ENCODE assay signal across 9 cellular contexts in genomic region chr12:52010152-52010622, GRCh38. TPM values are rescaled to one million over a fixed set of nuclear protein-coding genes. Genes with fewer than 3 reads are reported as not detected.
DNase-seq lines count a peak whose midpoint lies in the region; ATAC-seq, FAIRE-seq and TF ChIP-seq lines count a peak whose summit lies in the region.
"Had no signal": no experiment of that assay in that cellular context is flagged by ENCODE, and none has a peak within 500 bp of the region (broad histone marks: within the 10 kb centered on the region; RNA-seq: fewer than 3 reads in every experiment).

No MANE protein-coding gene starts in this region.

- H3K4me3 ChIP-seq in right lobe of liver = no peak overlapping the region
- H3K4me3 ChIP-seq in suprapubic skin = peak overlapping the region; percentile 79

- TF ChIP-seq RAD21 in Ishikawa (IDR thresholded peaks at IDR 0.05; ENCODE audit: low read depth) = no peak

- TF ChIP-seq EP300 in Ishikawa (IDR thresholded peaks at IDR 0.05; ENCODE audit: borderline replicate concordance) (peak; percentile 23; the same call in 1 of the 2 replicates), suprapubic skin (IDR thresholded peaks at IDR 0.05) (no peak)

- H3K9me3 ChIP-seq in right lobe of liver = no peaks in the 10 kb centered on the region
- no peaks in the 10 kb centered on the region for H3K9me3 ChIP-seq in suprapubic skin

- H3K9me3 Mint-ChIP-seq in dendritic cell treated with granulocyte-macrophage colony-stimulating factor and Interleukin-4, amounts not matched to agents 40 ng/mL and 50 ng/mL, for 4 days = no peaks in the 10 kb centered on the region
- H3K9me3 Mint-ChIP-seq in activated T-helper 17 cell treated with anti-CD3 and anti-CD28 coated beads, Interleukin-2, amount 50 U/mL, for 72 hours = no peaks in the 10 kb centered on the region

- ATAC-seq in right lobe of liver (peak; percentile 55 to 68 (median 62)), GM19455 (IDR thresholded peaks at IDR 0.05; ENCODE audit: unreplicated experiment) (no peak)
- no peak for ATAC-seq in activated T-helper 17 cell treated with anti-CD3 and anti-CD28 coated beads, Interleukin-2, amount 50 U/mL, for 72 hours (replicated peaks)

- no peaks in the 10 kb centered on the region for H3K36me3 ChIP-seq in right lobe of liver
- H3K36me3 ChIP-seq in suprapubic skin = peaks cover 23% of the 10 kb centered on the region

- peak in 2 of 3 donors; percentile 74 to 80 for DNase-seq in right lobe of liver
- DNase-seq in suprapubic skin (ENCODE audit: low spot score in 2 of 2) = peak in 1 of 2 donors; percentile 89
- DNase-seq in NCI-H1436 treated with DMSO at 0.1 percent for 48 hours (lab: John Stamatoyannopoulos, UW) = no peak
- no peak for DNase-seq in RCC 7860 (ENCODE audit: low spot score)

- peaks cover 15% of the 10 kb centered on the region for H3K36me3 Mint-ChIP-seq in dendritic cell treated with granulocyte-macrophage colony-stimulating factor and Interleukin-4, amounts not matched to agents 40 ng/mL and 50 ng/mL, for 4 days (ENCODE audit: low read depth)
- peaks cover 60% of the 10 kb centered on the region for H3K36me3 Mint-ChIP-seq in activated T-helper 17 cell treated with anti-CD3 and anti-CD28 coated beads, Interleukin-2, amount 50 U/mL, for 72 hours (ENCODE audit: low read depth)

- H3K27me3 Mint-ChIP-seq in dendritic cell treated with granulocyte-macrophage colony-stimulating factor and Interleukin-4, amounts not matched to agents 40 ng/mL and 50 ng/mL, for 4 days = peaks cover 44% of the 10 kb centered on the region
- H3K27me3 Mint-ChIP-seq in activated T-helper 17 cell treated with anti-CD3 and anti-CD28 coated beads, Interleukin-2, amount 50 U/mL, for 72 hours = no peaks in the 10 kb centered on the region

- H3K4me3 Mint-ChIP-seq in dendritic cell treated with granulocyte-macrophage colony-stimulating factor and Interleukin-4, amounts not matched to agents 40 ng/mL and 50 ng/mL, for 4 days = no peak overlapping the region
- no peak overlapping the region for H3K4me3 Mint-ChIP-seq in activated T-helper 17 cell treated with anti-CD3 and anti-CD28 coated beads, Interleukin-2, amount 50 U/mL, for 72 hours

- intact Hi-C loops in dendritic cell treated with granulocyte-macrophage colony-stimulating factor and Interleukin-4, amounts not matched to agents 40 ng/mL and 50 ng/mL, for 4 days (cut with micrococcal nuclease) = no loop called here
- intact Hi-C loops in right lobe of liver (cut with DNase I) = no loop called here

- peak overlapping the region; percentile 62 for H3K27ac Mint-ChIP-seq in dendritic cell treated with granulocyte-macrophage colony-stimulating factor and Interleukin-4, amounts not matched to agents 40 ng/mL and 50 ng/mL, for 4 days
- H3K27ac Mint-ChIP-seq in activated T-helper 17 cell treated with anti-CD3 and anti-CD28 coated beads, Interleukin-2, amount 50 U/mL, for 72 hours = no peak overlapping the region

- peaks cover 0 to 9% (median 0%) of the 10 kb centered on the region in 4 donors for H3K4me1 ChIP-seq in right lobe of liver
- H3K4me1 ChIP-seq in suprapubic skin = peaks cover 55% of the 10 kb centered on the region

- FAIRE-seq in RCC 7860 (lab: Jason Lieb, UNC) = no peak

- H3K27me3 ChIP-seq in right lobe of liver = no peaks in the 10 kb centered on the region
- no peaks in the 10 kb centered on the region for H3K27me3 ChIP-seq in suprapubic skin

- H3K27ac ChIP-seq in right lobe of liver (peak overlapping the region; percentile 24 to 54 (median 36)), suprapubic skin (peak overlapping the region; percentile 90)
- H3K27ac ChIP-seq: KMS-11 had no signal

- TF ChIP-seq CTCF in right lobe of liver (IDR thresholded peaks at IDR 0.05) = no peak
- TF ChIP-seq CTCF in suprapubic skin (IDR thresholded peaks at IDR 0.05) = no peak

- WGBS in right lobe of liver (ENCODE audit: insufficient coverage, low coverage, low lambda C conversion rate, missing lambda C conversion rate) = 67% methylated on average over 7 of the region's 11 CpGs
- 48% methylated on average over 5 of the region's 11 CpGs for WGBS in suprapubic skin

- peaks cover 44% of the 10 kb centered on the region for H3K4me1 Mint-ChIP-seq in dendritic cell treated with granulocyte-macrophage colony-stimulating factor and Interleukin-4, amounts not matched to agents 40 ng/mL and 50 ng/mL, for 4 days (ENCODE audit: low read depth)
- peaks cover 4% of the 10 kb centered on the region for H3K4me1 Mint-ChIP-seq in activated T-helper 17 cell treated with anti-CD3 and anti-CD28 coated beads, Interleukin-2, amount 50 U/mL, for 72 hours

- TF ChIP-seq POLR2A in right lobe of liver (IDR thresholded peaks at IDR 0.05) (no peak), suprapubic skin (IDR thresholded peaks at IDR 0.05) (no peak)

TF ChIP-seq in Ishikawa, 13 proteins besides CTCF, POLR2A, EP300 and RAD21:
- TF ChIP-seq TEAD4 (IDR thresholded peaks at IDR 0.05) (no peak), FOXM1 (IDR thresholded peaks at IDR 0.05; ENCODE audit: borderline replicate concordance, low read depth) (no peak), ZBTB7A (IDR thresholded peaks at IDR 0.05; ENCODE audit: low read depth) (0 out of 2 replicates have a peak, but pooled peaks have one; percentile 73), MAX (IDR thresholded peaks at IDR 0.05) (peak; percentile 51), YY1 (IDR thresholded peaks at IDR 0.05; ENCODE audit: low read depth) (no peak), USF1 (IDR thresholded peaks at IDR 0.05) (peak; percentile 89), NFIC (IDR thresholded peaks at IDR 0.05) (peak; percentile 57), CREB1 (IDR thresholded peaks at IDR 0.05; ENCODE audit: low read depth) (no peak), TCF12 (IDR thresholded peaks at IDR 0.05; ENCODE audit: low read depth) (peak; percentile 70; the same call in 1 of the 2 replicates)

RNA-seq across cellular contexts. Expression of gene TAMALIN, which starts 3.4 kb away (rescaled TPM):
- total RNA-seq in right lobe of liver (1 to 10 TPM; 2.9 to 6.5 (median 3.9) TPM), suprapubic skin (10 to 100 TPM; 11.5 to 14.5 (median 12.5) TPM)
- total RNA-seq in activated T-helper 17 cell treated with anti-CD3 and anti-CD28 coated beads, Interleukin-2, amount 50 U/mL, for 72 hours = 10 to 100 TPM in 1 of 2 donors, 1 to 10 TPM in 1; 3.5 to 26.3 TPM

RNA-seq across cellular contexts. Expression of gene NR4A1, which starts 41.1 kb away (rescaled TPM):
- total RNA-seq in right lobe of liver (1 to 10 TPM; 5.0 to 8.8 (median 7.7) TPM), suprapubic skin (100 to 1,000 TPM; 141 to 775 (median 422) TPM)
- total RNA-seq in activated T-helper 17 cell treated with anti-CD3 and anti-CD28 coated beads, Interleukin-2, amount 50 U/mL, for 72 hours = 10 to 100 TPM in 1 of 2 donors, 1 to 10 TPM in 1; 9.9 to 47.6 TPM

RNA-seq across cellular contexts. Expression of gene ACVR1B, which starts 58.7 kb away (rescaled TPM):
- total RNA-seq in right lobe of liver (10 to 100 TPM; 14.1 to 28.0 (median 25.0) TPM), suprapubic skin (100 to 1,000 TPM in 1 of 4 donors, 10 to 100 TPM in 3; 40.5 to 103 (median 57.3) TPM)
- 1 to 10 TPM; 6.8 TPM for total RNA-seq in activated T-helper 17 cell treated with anti-CD3 and anti-CD28 coated beads, Interleukin-2, amount 50 U/mL, for 72 hours

RNA-seq across cellular contexts. Expression of gene ATG101, which starts 59.6 kb away (rescaled TPM):
- total RNA-seq in right lobe of liver (10 to 100 TPM; 17.4 to 29.7 (median 21.0) TPM), suprapubic skin (10 to 100 TPM; 39.5 to 76.1 (median 56.5) TPM)
- total RNA-seq in activated T-helper 17 cell treated with anti-CD3 and anti-CD28 coated beads, Interleukin-2, amount 50 U/mL, for 72 hours = 10 to 100 TPM; 27.6 to 31.1 TPM

Comparison
In these comparisons a context has a peak if more than half of its experiments do, and no peak if none do; other contexts are left out.
1. ATAC-seq: peak in right lobe of liver (4 of 4); none in activated T-helper 17 cell treated with anti-CD3 and anti-CD28 coated beads, Interleukin-2, amount 50 U/mL, for 72 hours (single experiment) and GM19455 (single experiment).
2. DNase-seq: peak in right lobe of liver (2 of 3); none in NCI-H1436 treated with DMSO at 0.1 percent for 48 hours (single experiment) and RCC 7860 (single experiment).